Comparison of ENCODE assay signal across 19 cellular contexts in genomic region chr2:219632758-219633101, GRCh38. TPM values are rescaled to one million over a fixed set of nuclear protein-coding genes. Genes with fewer than 3 reads are reported as not detected.
"Had no signal": no experiment of that assay in that cellular context is flagged by ENCODE, and none has a peak within 500 bp of the region (broad histone marks: within the 10 kb centered on the region; RNA-seq: fewer than 3 reads in every experiment).

No MANE protein-coding gene starts in this region.

- H3K4me3 Mint-ChIP-seq: activated CD8-positive, alpha-beta T cell treated with anti-CD3 and anti-CD28 coated beads for 36 hours; dendritic cell treated with granulocyte-macrophage colony-stimulating factor and Interleukin-4, amounts not matched to agents 40 ng/mL and 50 ng/mL, for 4 days; effector memory CD8-positive, alpha-beta T cell; naive thymus-derived CD4-positive, alpha-beta T cell; stimulated activated naive CD8-positive, alpha-beta T cell treated with anti-CD3 and anti-CD28 coated beads, Interleukin-15, Interleukin-2, amounts not matched to agents 100 ng/mL and 50 ng/mL, for 24 hours; T-helper 1 cell treated with Interleukin-12 subunit alpha and Interleukin-12 subunit beta and Interleukin-4 antibody, amounts not matched to agents 30 μg/mL and 1 μg/mL, for 36 hours had no signal

- ATAC-seq: activated CD8-positive, alpha-beta T cell treated with anti-CD3 and anti-CD28 coated beads for 36 hours; effector memory CD8-positive, alpha-beta T cell; mucosa of descending colon; naive thymus-derived CD4-positive, alpha-beta T cell; upper lobe of right lung had no signal

- H3K27ac Mint-ChIP-seq: activated CD8-positive, alpha-beta T cell treated with anti-CD3 and anti-CD28 coated beads for 36 hours; dendritic cell treated with granulocyte-macrophage colony-stimulating factor and Interleukin-4, amounts not matched to agents 40 ng/mL and 50 ng/mL, for 4 days; effector memory CD8-positive, alpha-beta T cell; naive thymus-derived CD4-positive, alpha-beta T cell; stimulated activated naive CD8-positive, alpha-beta T cell treated with anti-CD3 and anti-CD28 coated beads, Interleukin-15, Interleukin-2, amounts not matched to agents 100 ng/mL and 50 ng/mL, for 24 hours; T-helper 1 cell treated with Interleukin-12 subunit alpha and Interleukin-12 subunit beta and Interleukin-4 antibody, amounts not matched to agents 30 μg/mL and 1 μg/mL, for 36 hours had no signal

- H3K9me3 ChIP-seq: mucosa of descending colon, testis, upper lobe of right lung had no signal

- H3K4me1 ChIP-seq: upper lobe of right lung had no signal

- H3K36me3 Mint-ChIP-seq: naive thymus-derived CD4-positive, alpha-beta T cell had no signal

- H3K4me3 ChIP-seq: mucosa of descending colon, testis, upper lobe of right lung had no signal

- H3K36me3 ChIP-seq: upper lobe of right lung had no signal

- DNase-seq: activated CD4-positive, alpha-beta T cell treated with anti-CD3 and anti-CD28 coated beads for 48 hours; activated CD8-positive, alpha-beta T cell treated with anti-CD3 and anti-CD28 coated beads for 36 hours; activated naive CD4-positive, alpha-beta T cell; anterior cingulate cortex; cerebellar nuclear complex; effector memory CD8-positive, alpha-beta T cell; foreskin melanocyte; mucosa of descending colon; naive thymus-derived CD4-positive, alpha-beta T cell; retina; small intestine; stimulated activated CD4-positive, alpha-beta T cell treated with anti-CD3 and anti-CD28 coated beads, Interleukin-4, amount 100 ng/mL, for 4 hours; testis; upper lobe of right lung had no signal

- H3K27ac ChIP-seq: epithelial cell of prostate, parathyroid adenoma, testis, upper lobe of right lung had no signal

- H3K9me3 Mint-ChIP-seq: activated CD8-positive, alpha-beta T cell treated with anti-CD3 and anti-CD28 coated beads for 36 hours; dendritic cell treated with granulocyte-macrophage colony-stimulating factor and Interleukin-4, amounts not matched to agents 40 ng/mL and 50 ng/mL, for 4 days; effector memory CD8-positive, alpha-beta T cell; naive thymus-derived CD4-positive, alpha-beta T cell; stimulated activated naive CD8-positive, alpha-beta T cell treated with anti-CD3 and anti-CD28 coated beads, Interleukin-15, Interleukin-2, amounts not matched to agents 100 ng/mL and 50 ng/mL, for 24 hours; T-helper 1 cell treated with Interleukin-12 subunit alpha and Interleukin-12 subunit beta and Interleukin-4 antibody, amounts not matched to agents 30 μg/mL and 1 μg/mL, for 36 hours had no signal

- H3K27me3 ChIP-seq: testis, upper lobe of right lung had no signal

RNA-seq across cellular contexts. Expression of gene SLC4A3, which starts 5.3 kb away (rescaled TPM):
- total RNA-seq: activated CD8-positive, alpha-beta T cell treated with anti-CD3 and anti-CD28 coated beads for 36 hours had no signal
- polyA plus RNA-seq: naive thymus-derived CD4-positive, alpha-beta T cell had no signal
